ENCODE assay signal across 8 cellular contexts in the genomic region with DNA sequence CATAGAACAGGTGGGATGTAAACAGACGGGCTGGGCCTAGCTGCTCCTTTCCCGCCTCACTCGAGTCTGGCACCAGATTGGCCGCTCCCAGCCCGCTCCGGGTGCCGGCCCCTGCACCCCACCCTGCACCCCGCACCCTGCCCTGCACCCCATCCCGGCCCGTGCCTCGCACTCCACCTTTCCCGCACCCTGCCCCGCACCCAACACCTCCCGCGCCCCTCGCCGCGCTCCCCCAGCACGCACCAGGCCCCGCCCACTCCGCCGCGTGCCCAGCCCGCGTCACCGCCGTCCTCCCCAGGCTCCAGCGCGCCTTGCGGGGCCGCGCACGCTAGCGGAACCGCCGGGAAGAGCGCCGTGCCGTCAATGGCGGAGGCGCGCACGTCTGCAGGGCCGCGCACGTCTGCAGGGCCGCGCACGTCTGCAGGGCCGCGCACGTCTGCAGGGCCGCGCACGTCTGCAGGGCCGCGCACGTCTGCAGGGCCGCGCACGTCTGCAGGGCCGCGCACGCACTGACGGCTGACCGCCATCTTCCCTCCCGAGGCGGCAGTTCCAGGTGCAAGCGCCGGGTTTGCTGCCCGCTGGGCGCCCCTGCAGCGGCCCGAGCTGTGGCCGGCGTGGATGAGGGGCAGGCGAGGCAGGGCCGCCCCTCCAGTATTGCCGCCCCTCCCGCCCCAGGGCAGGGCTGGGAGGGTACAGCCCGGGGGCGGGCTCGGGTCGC. TPM values are rescaled to one million over a fixed set of nuclear protein-coding genes. Genes with fewer than 3 reads are reported as not detected.
DNase-seq lines count a peak whose midpoint lies in the region; ATAC-seq lines count a peak whose summit lies in the region.

Gene UBE3C (plus strand): TSS at position 503 of the 718 bp plus-strand sequence. CDS start 347 bp downstream, outside the sequence.

- H3K9me3 ChIP-seq in CD4-positive, alpha-beta memory T cell (ENCODE audit: control insufficient read depth in 1 of 2, low read length in 2 of 2) = no peaks in the 10 kb centered on the region

- H3K4me1 ChIP-seq in CD4-positive, alpha-beta memory T cell (ENCODE audit: insufficient read depth, low read length) = peaks cover 49% of the 10 kb centered on the region

- peaks cover 29 to 53% (median 39%) of the 10 kb centered on the region in 4 donors for H3K4me1 Mint-ChIP-seq in CD4-positive, alpha-beta memory T cell

- no peaks in the 10 kb centered on the region for H3K9me3 Mint-ChIP-seq in CD4-positive, alpha-beta memory T cell

- H3K27ac Mint-ChIP-seq in CD4-positive, alpha-beta memory T cell = peak within 1 kb of the TSS; percentile 87 to 96 (median 92)

- H3K4me3 Mint-ChIP-seq in CD4-positive, alpha-beta memory T cell = peak within 1 kb of the TSS; percentile 77 to 96 (median 88)

- peak within 1 kb of the TSS; percentile 79 for H3K27ac ChIP-seq in CD4-positive, alpha-beta memory T cell (ENCODE audit: low read depth, low read length)

- ATAC-seq in GM19467 (IDR thresholded peaks at IDR 0.05; ENCODE audit: unreplicated experiment) = peak; percentile 76

- POLR2A ChIA-PET in CD4-positive, alpha-beta memory T cell (lab: Charles Lee; ENCODE audit: partially characterized antibody) = interaction anchor here (0.6 to 1.0 kb wide), 2 partner anchors 18 to 245 kb away, joined by 3 to 4 read pairs; partner anchors contain the start of gene LMBR1

- no peaks in the 10 kb centered on the region for H3K27me3 Mint-ChIP-seq in CD4-positive, alpha-beta memory T cell

- intact Hi-C loops in CD4-positive, alpha-beta memory T cell (cut with micrococcal nuclease) = loop anchor here (1.0 to 2.0 kb wide), 3 partner anchors 198 to 498 kb away; partner anchors contain the start of genes LMBR1 and RNF32

- H3K36me3 ChIP-seq in CD4-positive, alpha-beta memory T cell (ENCODE audit: insufficient read depth, low read length) = peaks cover 11% of the 10 kb centered on the region

- peak; percentile 88 to 94 (median 94) for DNase-seq in CD4-positive, alpha-beta memory T cell
- DNase-seq in HS-27A (ENCODE audit: low read depth) (peak; percentile 36), NK-92 (lab: John Stamatoyannopoulos, UW; ENCODE audit: unreplicated experiment) (peak; percentile 40), lung microvascular endothelial cell (ENCODE audit: low read depth in 2 of 2) (peak; percentile 94 to 97)
- peak; percentile 69 to 90 for DNase-seq in activated CD8-positive, alpha-beta memory T cell treated with anti-CD3 and anti-CD28 coated beads for 1 hour (ENCODE audit: extremely low read depth in 1 of 2, low read depth in 1 of 2)
- peak; percentile 84 for DNase-seq in effector CD4-positive, alpha-beta T cell
- DNase-seq in stimulated activated CD4-positive, alpha-beta T cell treated with anti-CD3 and anti-CD28 coated beads, TNF-alpha, amount 100 ng/mL, for 4 hours (ENCODE audit: low read depth in 3 of 3) = peak; percentile 82 to 89 (median 88)

- CTCF ChIA-PET in CD4-positive, alpha-beta memory T cell (lab: Charles Lee; ENCODE audit: partially characterized antibody) = no interaction called here

- peak within 1 kb of the TSS; percentile 62 to 70 for H3K4me3 ChIP-seq in CD4-positive, alpha-beta memory T cell (ENCODE audit: low read length in 2 of 2)

- H3K36me3 Mint-ChIP-seq in CD4-positive, alpha-beta memory T cell = peaks cover 18 to 34% of the 10 kb centered on the region in 2 donors

- H3K27me3 ChIP-seq in CD4-positive, alpha-beta memory T cell (ENCODE audit: insufficient read depth, low read length) = no peaks in the 10 kb centered on the region

RNA-seq across cellular contexts. Expression of gene UBE3C, which starts in this region (rescaled TPM):
- total RNA-seq in CD4-positive, alpha-beta memory T cell = 10 to 100 TPM; 57.5 to 59.7 TPM
- polyA plus RNA-seq in CD4-positive, alpha-beta memory T cell = 10 to 100 TPM; 32.6 to 36.2 TPM
- total RNA-seq in lung microvascular endothelial cell = 71.3 and 88.3 TPM in 2 replicates

Comparison
In these comparisons a context has a peak if more than half of its experiments do, and no peak if none do; other contexts are left out.
1. Peak in every context shown above with its lines: DNase-seq, ATAC-seq, H3K4me3 ChIP-seq and H3K27ac ChIP-seq.
2. DNase-seq: peak in every context shown above with its lines; median percentile 96 in lung microvascular endothelial cell; 94 in CD4-positive, alpha-beta memory T cell; 88 in stimulated activated CD4-positive, alpha-beta T cell treated with anti-CD3 and anti-CD28 coated beads, TNF-alpha, amount 100 ng/mL, for 4 hours; 84 in effector CD4-positive, alpha-beta T cell; 80 in activated CD8-positive, alpha-beta memory T cell treated with anti-CD3 and anti-CD28 coated beads for 1 hour; 40 in NK-92; 36 in HS-27A.